12 cellular contexts compared by ENCODE assay signal in the genomic region with DNA sequence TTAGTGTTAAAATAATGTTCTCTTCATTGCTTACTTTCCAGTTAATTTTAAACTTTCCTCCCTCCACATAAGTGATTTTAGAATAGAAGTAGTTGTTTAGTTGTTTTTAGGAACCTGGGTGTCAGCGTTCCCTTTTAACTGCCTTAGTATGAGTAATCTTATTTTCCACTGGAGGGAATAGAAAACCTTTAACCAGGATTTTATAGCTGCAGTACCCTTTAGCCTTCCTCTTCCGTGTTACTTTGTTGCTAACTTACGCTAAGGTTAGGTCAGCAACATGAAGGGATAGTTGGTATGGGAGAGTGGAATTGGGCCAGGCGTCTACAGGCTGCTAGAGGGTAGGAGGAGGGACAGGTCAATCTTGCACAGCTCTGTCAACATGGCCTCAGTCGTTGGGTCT. TPM values are rescaled to one million over a fixed set of nuclear protein-coding genes. Genes with fewer than 3 reads are reported as not detected.
DNase-seq lines count a peak whose midpoint lies in the region; ATAC-seq, FAIRE-seq and TF ChIP-seq lines count a peak whose summit lies in the region.
"Had no signal": no experiment of that assay in that cellular context is flagged by ENCODE, and none has a peak within 500 bp of the region (broad histone marks: within the 10 kb centered on the region; RNA-seq: fewer than 3 reads in every experiment).

No MANE protein-coding gene starts in this region.

- H3K27ac ChIP-seq in cardiac muscle cell, result peak overlapping the region; percentile 40
- H3K27ac ChIP-seq in transverse colon, result peak overlapping the region; percentile 46 to 79 (median 63)
- H3K27ac ChIP-seq in mammary epithelial cell (ENCODE audit: insufficient read depth, low read depth, low read length), result no peak overlapping the region
- no peak overlapping the region for H3K27ac ChIP-seq in lower lobe of right lung

- H3K27me3 Mint-ChIP-seq in activated T-helper 17 cell treated with anti-CD3 and anti-CD28 coated beads, Interleukin-2, amount 50 U/mL, for 72 hours, result no peaks in the 10 kb centered on the region
- H3K27me3 Mint-ChIP-seq: B cell had no signal

- TF ChIP-seq CTCF in cardiac muscle cell (IDR thresholded peaks at IDR 0.05; ENCODE audit: low read depth, low read length) (no peak), transverse colon (IDR thresholded peaks at IDR 0.05) (no peak), D721Med (IDR thresholded peaks at IDR 0.05; ENCODE audit: insufficient read depth, missing control alignments) (no peak), mammary epithelial cell (conservative IDR thresholded peaks at IDR 0.05 in 1 of 2, IDR thresholded peaks at IDR 0.05 in 1 of 2; ENCODE audit: extremely low read depth in 1 of 2, insufficient read depth in 1 of 2, low read depth in 1 of 2, low read length in 2 of 2) (no peak), lower lobe of right lung (IDR thresholded peaks at IDR 0.05) (no peak)

- no peaks in the 10 kb centered on the region for H3K27me3 ChIP-seq in cardiac muscle cell
- H3K27me3 ChIP-seq in transverse colon, result no peaks in the 10 kb centered on the region
- H3K27me3 ChIP-seq in mammary epithelial cell (ENCODE audit: insufficient read depth, low read length), result no peaks in the 10 kb centered on the region
- H3K27me3 ChIP-seq in lower lobe of right lung (ENCODE audit: low read depth), result no peaks in the 10 kb centered on the region

- CTCF ChIA-PET in mammary epithelial cell (lab: Charles Lee; ENCODE audit: low non-redundant PET), result no interaction called here

- dilution Hi-C loops in mammary epithelial cell (cut with HindIII; ENCODE audit: low sequenced_read_pairs), result no loop called here

- H2AFZ ChIP-seq in mammary epithelial cell (ENCODE audit: low read depth, low read length), result no peak overlapping the region

- FAIRE-seq in D721Med (lab: Jason Lieb, UNC), result no peak

- H3K4me1 ChIP-seq in cardiac muscle cell (ENCODE audit: low read depth), result peaks cover 6% of the 10 kb centered on the region
- peaks cover 0 to 24% (median 0%) of the 10 kb centered on the region in 4 donors for H3K4me1 ChIP-seq in transverse colon
- H3K4me1 ChIP-seq in mammary epithelial cell (ENCODE audit: insufficient read depth, low read length), result peaks cover 7% of the 10 kb centered on the region
- peaks cover 4% of the 10 kb centered on the region for H3K4me1 ChIP-seq in lower lobe of right lung

- no peaks in the 10 kb centered on the region for H3K9me3 Mint-ChIP-seq in activated T-helper 17 cell treated with anti-CD3 and anti-CD28 coated beads, Interleukin-2, amount 50 U/mL, for 72 hours

- H3K36me3 ChIP-seq in cardiac muscle cell (peaks cover 37% of the 10 kb centered on the region), transverse colon (no peaks in the 10 kb centered on the region), mammary epithelial cell (ENCODE audit: insufficient read depth, low read length) (peaks cover 7% of the 10 kb centered on the region), lower lobe of right lung (peaks cover 8% of the 10 kb centered on the region)

- H3K4me3 ChIP-seq in cardiac muscle cell (no peak overlapping the region), transverse colon (no peak overlapping the region), mammary epithelial cell (replicated peaks in 1 of 3; ENCODE audit: insufficient read depth in 1 of 3, low read depth in 2 of 3, low read length in 3 of 3) (no peak overlapping the region), lower lobe of right lung (no peak overlapping the region)

- no peak overlapping the region for H3K4me2 ChIP-seq in mammary epithelial cell (ENCODE audit: insufficient read depth, low read depth, low read length)

- peaks cover 55% of the 10 kb centered on the region for H3K79me2 ChIP-seq in mammary epithelial cell (ENCODE audit: insufficient read depth, low read length)

- DNase-seq in cardiac muscle cell (ENCODE audit: low read depth in 1 of 2, low spot score in 1 of 2) (no peak), Right ventricle myocardium inferior (ENCODE audit: missing footprints) (no peak), kidney tubule cell (ENCODE audit: low spot score) (peak; percentile 69), transverse colon (no peak), D721Med (ENCODE audit: insufficient read length, low spot score) (no peak), mammary epithelial cell (no peak), lower lobe of right lung (no peak)
- DNase-seq: NCI-H2029 treated with DMSO at 0.1 percent for 48 hours; NK-92 treated with Interleukin-12 subunit alpha and Interleukin-12 subunit beta, amount 100 ng/mL, for 24 hours; posterior cingulate gyrus had no signal

- H4K20me1 ChIP-seq in mammary epithelial cell (ENCODE audit: insufficient read depth, low read length), result no peaks in the 10 kb centered on the region

- H3K9ac ChIP-seq in mammary epithelial cell (ENCODE audit: insufficient read depth, low read length), result no peak overlapping the region

- TF ChIP-seq POLR2A in transverse colon (IDR thresholded peaks at IDR 0.05), result no peak

- intact Hi-C loops in Right ventricle myocardium inferior (cut with DNase I), result loop anchor here (10.0 kb wide), 1 partner anchor 1447 kb away; no protein-coding TSS in a partner anchor
- intact Hi-C loops in transverse colon (cut with DNase I; ENCODE audit: low total_unique reads), result no loop called here
- intact Hi-C loops in mammary epithelial cell (cut with micrococcal nuclease), result loop anchor here (10.0 kb wide), 1 partner anchor 1447 kb away; no protein-coding TSS in a partner anchor
- intact Hi-C loops in lower lobe of right lung (cut with DNase I), result no loop called here

- no peak for TF ChIP-seq EP300 in transverse colon (IDR thresholded peaks at IDR 0.05; ENCODE audit: low read depth)

- in situ Hi-C loops in transverse colon (cut with MboI; ENCODE audit: low pct_ligation_motif_present in 1 of 4, low pct_unique_long_range_greater_than_20kb in 1 of 4, low sequenced_read_pairs in 3 of 4) (no loop called here), mammary epithelial cell (cut with MboI; ENCODE audit: low sequenced_read_pairs in 2 of 2) (no loop called here)

- ATAC-seq in Right ventricle myocardium inferior, result no peak
- no peak for ATAC-seq in activated T-helper 17 cell treated with anti-CD3 and anti-CD28 coated beads, Interleukin-2, amount 50 U/mL, for 72 hours (replicated peaks)
- ATAC-seq in lower lobe of right lung, result no peak

- H3K27ac Mint-ChIP-seq in activated T-helper 17 cell treated with anti-CD3 and anti-CD28 coated beads, Interleukin-2, amount 50 U/mL, for 72 hours, result peak overlapping the region; percentile 92

- H3K9me3 ChIP-seq in cardiac muscle cell (ENCODE audit: low read depth), result no peaks in the 10 kb centered on the region
- H3K9me3 ChIP-seq in transverse colon, result no peaks in the 10 kb centered on the region
- H3K9me3 ChIP-seq in mammary epithelial cell (replicated peaks; ENCODE audit: insufficient read depth, low read length), result no peaks in the 10 kb centered on the region
- no peaks in the 10 kb centered on the region for H3K9me3 ChIP-seq in lower lobe of right lung

- peaks cover 88% of the 10 kb centered on the region for H3K36me3 Mint-ChIP-seq in activated T-helper 17 cell treated with anti-CD3 and anti-CD28 coated beads, Interleukin-2, amount 50 U/mL, for 72 hours (ENCODE audit: low read depth)

- WGBS in transverse colon (ENCODE audit: low coverage in 1 of 2), 2 donors, result 56 to 57% methylated on average over 4 to 5 of the region's 5 CpGs
- WGBS in mammary epithelial cell (ENCODE audit: low coverage, missing lambda C conversion rate), result 85% methylated on average over 5 of the region's 5 CpGs

- BruUV-seq in mammary epithelial cell (replicated peaks; lab: Mats Ljungman, UMichigan), result no TSS peak

- peak overlapping the region; percentile 78 for H3K4me3 Mint-ChIP-seq in activated T-helper 17 cell treated with anti-CD3 and anti-CD28 coated beads, Interleukin-2, amount 50 U/mL, for 72 hours
- H3K4me3 Mint-ChIP-seq: B cell had no signal

- peaks cover 16% of the 10 kb centered on the region for H3K4me1 Mint-ChIP-seq in activated T-helper 17 cell treated with anti-CD3 and anti-CD28 coated beads, Interleukin-2, amount 50 U/mL, for 72 hours

RNA-seq across cellular contexts. Expression of a gene that starts 31.5 kb away (rescaled TPM):
- total RNA-seq in cardiac muscle cell (213 and 253 TPM in 2 replicates), Right ventricle myocardium inferior (54.4 TPM), transverse colon (10 to 100 TPM; 32.4 to 95.4 (median 43.8) TPM), mammary epithelial cell (100 to 1,000 TPM in 1 of 2 donors, 10 to 100 TPM in 1; 63.3 to 128 TPM), lower lobe of right lung (53.7 TPM)
- polyA plus RNA-seq in cardiac muscle cell (403 and 501 TPM in 2 replicates), mammary epithelial cell (90.7 TPM)
- 100 to 1,000 TPM; 102 to 109 TPM for total RNA-seq in activated T-helper 17 cell treated with anti-CD3 and anti-CD28 coated beads, Interleukin-2, amount 50 U/mL, for 72 hours
- 62.2 TPM for polyA minus RNA-seq in mammary epithelial cell

Comparison
In these comparisons a context has a peak if more than half of its experiments do, and no peak if none do; other contexts are left out.
1. H3K27ac ChIP-seq: peak in cardiac muscle cell (single experiment) and transverse colon (4 of 4); none in mammary epithelial cell (single experiment) and lower lobe of right lung (single experiment).
2. intact Hi-C loops: an anchor here in Right ventricle myocardium inferior (10.0 kb wide) and mammary epithelial cell (10.0 kb wide); none called in transverse colon and lower lobe of right lung.